ENCODE assay signal across 8 cellular contexts in genomic region chr7:99997545-99998137, GRCh38. TPM values are rescaled to one million over a fixed set of nuclear protein-coding genes. Genes with fewer than 3 reads are reported as not detected.
DNase-seq lines count a peak whose midpoint lies in the region; ATAC-seq and TF ChIP-seq lines count a peak whose summit lies in the region.

No MANE protein-coding gene starts in this region.

- no peak for TF ChIP-seq POLR2A in breast epithelium (IDR thresholded peaks at IDR 0.05)

- CTCF ChIA-PET in MCF 10A (lab: Yijun Ruan, JAX): interaction anchor here (0.6 to 1.4 kb wide), 4 partner anchors 16 to 77 kb away, joined by 3 to 4 read pairs (median 4); no protein-coding TSS in a partner anchor

- H3K27ac ChIP-seq in breast epithelium: peak overlapping the region; percentile 78 to 81

- in situ Hi-C loops in astrocyte of the cerebellum (cut with HindIII; ENCODE audit: low sequenced_read_pairs): loop anchor here (5.0 kb wide), 1 partner anchor 75 kb away; no protein-coding TSS in a partner anchor

- no peaks in the 10 kb centered on the region for H3K4me1 Mint-ChIP-seq in MCF 10A (ENCODE audit: insufficient read depth, unreplicated experiment)
- H3K4me1 Mint-ChIP-seq in T-helper 17 cell: peaks cover 11% of the 10 kb centered on the region

- DNase-seq in breast epithelium (ENCODE audit: low spot score in 2 of 2) (peak in 1 of 2 donors; percentile 51), MCF 10A (ENCODE audit: unreplicated experiment) (no peak), T-helper 17 cell (peak; percentile 38 to 60 (median 45)), astrocyte of the cerebellum (ENCODE audit: low read depth) (no peak), iPS-NIHi11 (ENCODE audit: low spot score) (peak; percentile 53), NCI-H345 treated with DMSO at 0.1 percent for 48 hours (lab: John Stamatoyannopoulos, UW; ENCODE audit: unreplicated experiment) (no peak)
- peak; percentile 25 to 40 (median 30) for DNase-seq in stimulated activated CD4-positive, alpha-beta T cell treated with anti-CD3 and anti-CD28 coated beads, Interleukin-1b, Interleukin-23, amount 100 ng/mL, for 24 hours (ENCODE audit: low read depth in 4 of 4, low spot score in 1 of 4)

- H3K9me3 Mint-ChIP-seq in MCF 10A (ENCODE audit: unreplicated experiment): no peaks in the 10 kb centered on the region

- BruUV-seq in MCF 10A (replicated peaks; lab: Mats Ljungman, UMichigan): no TSS peak

- ATAC-seq in T-helper 17 cell (peak; percentile 96), HG02642 (IDR thresholded peaks at IDR 0.05; ENCODE audit: poor library complexity, unreplicated experiment) (no peak)

- POLR2A ChIA-PET in MCF 10A (lab: Yijun Ruan, JAX): interaction anchor here (0.6 to 0.7 kb wide), 2 partner anchors 31 to 493 kb away, joined by 3 read pairs; partner anchors contain the start of gene ZKSCAN5

- no peak overlapping the region for H3K4me3 Mint-ChIP-seq in MCF 10A (ENCODE audit: unreplicated experiment)
- H3K4me3 Mint-ChIP-seq in T-helper 17 cell: peak overlapping the region; percentile 87

- H3K27ac Mint-ChIP-seq in MCF 10A (ENCODE audit: low read depth, unreplicated experiment) (no peak overlapping the region), T-helper 17 cell (peak overlapping the region; percentile 96)

- no peaks in the 10 kb centered on the region for H3K36me3 ChIP-seq in breast epithelium

- intact Hi-C loops in breast epithelium (cut with DNase I; ENCODE audit: low total_unique reads) (loop anchor here (10.0 kb wide), 1 partner anchor 83 kb away; the partner anchor contains the start of gene TRIM4), MCF 10A (cut with micrococcal nuclease) (no loop called here)

- H3K9me3 ChIP-seq in breast epithelium (no peaks in the 10 kb centered on the region), T-helper 17 cell (ENCODE audit: control insufficient read depth, low read length, poor library complexity, severe bottlenecking) (no peaks in the 10 kb centered on the region)

- H3K4me3 ChIP-seq in breast epithelium (peak overlapping the region; percentile 52 to 69 (median 55)), astrocyte of the cerebellum (ENCODE audit: low read depth, low read length) (peak overlapping the region; percentile 27)

- H3K36me3 Mint-ChIP-seq in MCF 10A (ENCODE audit: insufficient read depth, unreplicated experiment) (no peaks in the 10 kb centered on the region), T-helper 17 cell (ENCODE audit: low read depth) (no peaks in the 10 kb centered on the region)

- H3K27me3 Mint-ChIP-seq in MCF 10A (ENCODE audit: insufficient read depth, unreplicated experiment) (peaks cover 12% of the 10 kb centered on the region), T-helper 17 cell (peaks cover 5% of the 10 kb centered on the region)

- no peaks in the 10 kb centered on the region for H3K27me3 ChIP-seq in breast epithelium

- TF ChIP-seq CTCF in breast epithelium (IDR thresholded peaks at IDR 0.05) (peak in 2 of 3 donors; percentile 15 to 40), MCF 10A (IDR thresholded peaks at IDR 0.05; ENCODE audit: unreplicated experiment) (no peak), astrocyte of the cerebellum (IDR thresholded peaks at IDR 0.05; ENCODE audit: low read depth, low read length, missing control alignments) (no peak)

- H3K4me1 ChIP-seq in breast epithelium: no peaks in the 10 kb centered on the region

RNA-seq across cellular contexts. Expression of gene ZKSCAN1, which starts 17.8 kb away (rescaled TPM):
- 10 to 100 TPM; 30.6 to 65.1 (median 52.4) TPM for total RNA-seq in breast epithelium
- 80.2 and 86.2 TPM in 2 replicates for total RNA-seq in MCF 10A (2022)
- total RNA-seq in T-helper 17 cell: 10 to 100 TPM; 51.1 to 58.6 TPM

RNA-seq across cellular contexts. Expression of gene AZGP1, which starts 21.8 kb away (rescaled TPM):
- total RNA-seq in breast epithelium (1,000 to 10,000 TPM in 2 of 3 donors, 10 to 100 TPM in 1; 40.0 to 4,981 (median 3,161) TPM), MCF 10A (2022) (0.58 and 0.59 TPM in 2 replicates), T-helper 17 cell (not detected)

RNA-seq across cellular contexts. Expression of gene ZSCAN21, which starts 51.9 kb away (rescaled TPM):
- total RNA-seq in breast epithelium (10 to 100 TPM; 12.8 to 21.8 (median 13.0) TPM), MCF 10A (2022) (13.8 and 14.7 TPM in 2 replicates), T-helper 17 cell (1 to 10 TPM; 4.2 to 5.2 TPM)

Comparison
In these comparisons a context has a peak if more than half of its experiments do, and no peak if none do; other contexts are left out.
1. CTCF ChIP-seq: peak in breast epithelium (2 of 3); none in MCF 10A (single experiment) and astrocyte of the cerebellum (single experiment).
2. RNA of gene AZGP1, which starts 21.8 kb away (total RNA-seq): 40.0 to 4,981 TPM in breast epithelium; 0.58 to 0.59 TPM in MCF 10A and not detected in T-helper 17 cell; every median in the first group is over 10 times any median in the second.
3. DNase-seq: peak in T-helper 17 cell (3 of 3), iPS-NIHi11 (single experiment) and stimulated activated CD4-positive, alpha-beta T cell treated with anti-CD3 and anti-CD28 coated beads, Interleukin-1b, Interleukin-23, amount 100 ng/mL, for 24 hours (4 of 4); none in MCF 10A (single experiment), astrocyte of the cerebellum (single experiment) and NCI-H345 treated with DMSO at 0.1 percent for 48 hours (single experiment).